8 cellular contexts compared by ENCODE assay signal in genomic region chr5:154191467-154192261, GRCh38. TPM values are rescaled to one million over a fixed set of nuclear protein-coding genes. Genes with fewer than 3 reads are reported as not detected.
DNase-seq lines count a peak whose midpoint lies in the region; ATAC-seq and TF ChIP-seq lines count a peak whose summit lies in the region.

No MANE protein-coding gene starts in this region.

- H3K9me3 Mint-ChIP-seq in activated CD4-positive, alpha-beta memory T cell treated with anti-CD3 and anti-CD28 coated beads for 36 hours, result no peaks in the 10 kb centered on the region

- peak overlapping the region in 1 of 3 donors; percentile 12 for H3K9ac ChIP-seq in skeletal muscle tissue (ENCODE audit: low read depth in 1 of 3, low read length in 3 of 3)

- peaks cover 13% of the 10 kb centered on the region for H3K36me3 Mint-ChIP-seq in activated CD4-positive, alpha-beta memory T cell treated with anti-CD3 and anti-CD28 coated beads for 36 hours

- peak overlapping the region; percentile 83 for H3K27ac Mint-ChIP-seq in activated CD4-positive, alpha-beta memory T cell treated with anti-CD3 and anti-CD28 coated beads for 36 hours

- no peaks in the 10 kb centered on the region for H3K36me3 ChIP-seq in skeletal muscle tissue (ENCODE audit: control insufficient read depth in 3 of 3, insufficient read depth in 3 of 3, low read length in 3 of 3)

- H3K27me3 Mint-ChIP-seq in activated CD4-positive, alpha-beta memory T cell treated with anti-CD3 and anti-CD28 coated beads for 36 hours, result peaks cover 5% of the 10 kb centered on the region

- H3K4me1 Mint-ChIP-seq in activated CD4-positive, alpha-beta memory T cell treated with anti-CD3 and anti-CD28 coated beads for 36 hours (ENCODE audit: low read depth), result peaks cover 44% of the 10 kb centered on the region

- ATAC-seq in GM18909 (IDR thresholded peaks at IDR 0.05; ENCODE audit: poor library complexity, unreplicated experiment), result no peak

- intact Hi-C loops in activated CD4-positive, alpha-beta memory T cell treated with anti-CD3 and anti-CD28 coated beads for 36 hours (cut with micrococcal nuclease), result loop anchor here (2.0 to 10.0 kb wide), 4 partner anchors 36 to 663 kb away; partner anchors contain the start of genes CNOT8 and FAXDC2

- DNase-seq in DMS 273 (lab: John Stamatoyannopoulos, UW; ENCODE audit: unreplicated experiment) (peak; percentile 19), DMS 273 treated with DMSO at 0.1 percent for 48 hours (lab: John Stamatoyannopoulos, UW) (no peak), fibroblast of villous mesenchyme (ENCODE audit: low read depth) (peak; percentile 49), HT-29 (ENCODE audit: low spot score) (no peak), amniotic stem cell (lab: John Stamatoyannopoulos, UW) (no peak)
- peak; percentile 31 for DNase-seq in activated CD4-positive, alpha-beta memory T cell treated with anti-CD3 and anti-CD28 coated beads for 36 hours

- peak; percentile 9 for TF ChIP-seq CTCF in fibroblast of villous mesenchyme (IDR thresholded peaks at IDR 0.05; ENCODE audit: insufficient read depth, low read depth, low read length)

- peaks cover 30 to 47% (median 38%) of the 10 kb centered on the region in 3 donors for H3K4me1 ChIP-seq in skeletal muscle tissue (ENCODE audit: control insufficient read depth in 3 of 3, insufficient read depth in 3 of 3, low read length in 3 of 3)

- H3K27me3 ChIP-seq in skeletal muscle tissue (ENCODE audit: control insufficient read depth in 3 of 3, insufficient read depth in 3 of 3, low read length in 3 of 3), result no peaks in the 10 kb centered on the region

- no peaks in the 10 kb centered on the region for H3K9me3 ChIP-seq in skeletal muscle tissue (ENCODE audit: control insufficient read depth in 3 of 3, low read length in 3 of 3)

- CTCF ChIA-PET in activated CD4-positive, alpha-beta memory T cell treated with anti-CD3 and anti-CD28 coated beads for 36 hours (lab: Charles Lee), result interaction anchor here (1.4 to 7.9 kb wide), 6 partner anchors 11 to 213 kb away, joined by 4 to 60 read pairs (median 36); no protein-coding TSS in a partner anchor

- POLR2A ChIA-PET in activated CD4-positive, alpha-beta memory T cell treated with anti-CD3 and anti-CD28 coated beads for 36 hours (lab: Charles Lee), result interaction anchor here (3.4 kb wide), 1 partner anchor 11 kb away, joined by 27 read pairs; no protein-coding TSS in a partner anchor

- H3K27ac ChIP-seq in skeletal muscle tissue (ENCODE audit: low read depth, low read length), result no peak overlapping the region

- peak overlapping the region; percentile 69 for H3K4me3 ChIP-seq in fibroblast of villous mesenchyme (ENCODE audit: low read depth, low read length)
- peak overlapping the region in 2 of 3 donors; percentile 73 to 93 for H3K4me3 ChIP-seq in skeletal muscle tissue (ENCODE audit: low read length in 3 of 3)

- peak overlapping the region; percentile 95 for H3K4me3 Mint-ChIP-seq in activated CD4-positive, alpha-beta memory T cell treated with anti-CD3 and anti-CD28 coated beads for 36 hours

RNA-seq across cellular contexts. Expression of gene GALNT10, which starts 1.1 kb away (rescaled TPM):
- total RNA-seq in activated CD4-positive, alpha-beta memory T cell treated with anti-CD3 and anti-CD28 coated beads for 36 hours, result 10 to 100 TPM; 23.8 to 26.9 TPM
- total RNA-seq in fibroblast of villous mesenchyme (40.6 and 57.7 TPM in 2 replicates), skeletal muscle tissue (10.4 TPM)
- total RNA-seq in HT-29 (2014; rRNA removed; shearing (Covaris generic)), result 6.4 and 8.0 TPM in 2 replicates

Comparison
In these comparisons a context has a peak if more than half of its experiments do, and no peak if none do; other contexts are left out.
1. DNase-seq: peak in DMS 273 (single experiment), activated CD4-positive, alpha-beta memory T cell treated with anti-CD3 and anti-CD28 coated beads for 36 hours (single experiment) and fibroblast of villous mesenchyme (single experiment); none in DMS 273 treated with DMSO at 0.1 percent for 48 hours (single experiment), HT-29 (single experiment) and amniotic stem cell (single experiment).